Comparison of ENCODE assay signal across 1 cellular context in genomic region chr5:112684121-112684520, GRCh38.
TF ChIP-seq lines count a peak whose summit lies in the region.

No MANE protein-coding gene starts in this region.

TF ChIP-seq in GM12878, 131 proteins besides CTCF, POLR2A, EP300 and RAD21 (continued from another document):
- TF ChIP-seq RELB (IDR thresholded peaks at IDR 0.05; ENCODE audit: low read depth) = 0 out of 2 replicates have a peak, but pooled peaks have one; percentile 18
- TF ChIP-seq, protein P1, sequence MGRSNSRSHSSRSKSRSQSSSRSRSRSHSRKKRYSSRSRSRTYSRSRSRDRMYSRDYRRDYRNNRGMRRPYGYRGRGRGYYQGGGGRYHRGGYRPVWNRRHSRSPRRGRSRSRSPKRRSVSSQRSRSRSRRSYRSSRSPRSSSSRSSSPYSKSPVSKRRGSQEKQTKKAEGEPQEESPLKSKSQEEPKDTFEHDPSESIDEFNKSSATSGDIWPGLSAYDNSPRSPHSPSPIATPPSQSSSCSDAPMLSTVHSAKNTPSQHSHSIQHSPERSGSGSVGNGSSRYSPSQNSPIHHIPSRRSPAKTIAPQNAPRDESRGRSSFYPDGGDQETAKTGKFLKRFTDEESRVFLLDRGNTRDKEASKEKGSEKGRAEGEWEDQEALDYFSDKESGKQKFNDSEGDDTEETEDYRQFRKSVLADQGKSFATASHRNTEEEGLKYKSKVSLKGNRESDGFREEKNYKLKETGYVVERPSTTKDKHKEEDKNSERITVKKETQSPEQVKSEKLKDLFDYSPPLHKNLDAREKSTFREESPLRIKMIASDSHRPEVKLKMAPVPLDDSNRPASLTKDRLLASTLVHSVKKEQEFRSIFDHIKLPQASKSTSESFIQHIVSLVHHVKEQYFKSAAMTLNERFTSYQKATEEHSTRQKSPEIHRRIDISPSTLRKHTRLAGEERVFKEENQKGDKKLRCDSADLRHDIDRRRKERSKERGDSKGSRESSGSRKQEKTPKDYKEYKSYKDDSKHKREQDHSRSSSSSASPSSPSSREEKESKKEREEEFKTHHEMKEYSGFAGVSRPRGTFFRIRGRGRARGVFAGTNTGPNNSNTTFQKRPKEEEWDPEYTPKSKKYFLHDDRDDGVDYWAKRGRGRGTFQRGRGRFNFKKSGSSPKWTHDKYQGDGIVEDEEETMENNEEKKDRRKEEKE (IDR thresholded peaks at IDR 0.05) = no peak
- TF ChIP-seq KDM1A (IDR thresholded peaks at IDR 0.05; ENCODE audit: borderline replicate concordance) = no peak
- no peak for TF ChIP-seq KLF5 (IDR thresholded peaks at IDR 0.05; ENCODE audit: partially characterized antibody)
- TF ChIP-seq E4F1 (IDR thresholded peaks at IDR 0.05; ENCODE audit: borderline replicate concordance, partially characterized antibody) = no peak
- peak; percentile 63; the same call in 1 of the 2 replicates for TF ChIP-seq PKNOX1 (IDR thresholded peaks at IDR 0.05)
- TF ChIP-seq ZNF207 (IDR thresholded peaks at IDR 0.05; ENCODE audit: borderline replicate concordance) = no peak
- TF ChIP-seq POLR2AphosphoS2 (IDR thresholded peaks at IDR 0.05; ENCODE audit: low read depth, low read length) = no peak
- TF ChIP-seq EZH2 (IDR thresholded peaks at IDR 0.05; ENCODE audit: borderline replicate concordance, control insufficient read depth, low read depth, low read length) = no peak
- TF ChIP-seq MEF2B (IDR thresholded peaks at IDR 0.05; ENCODE audit: partially characterized antibody, poor library complexity, severe bottlenecking) = peak; percentile 90
- no peak for TF ChIP-seq RELA (IDR thresholded peaks at IDR 0.05; ENCODE audit: borderline replicate concordance, partially characterized antibody)
- no peak for TF ChIP-seq ZBTB11 (CRISPR knock-in tag; IDR thresholded peaks at IDR 0.05)
- no peak for TF ChIP-seq ELK1 (IDR thresholded peaks at IDR 0.05; ENCODE audit: low read depth, low read length)
- peak; percentile 57 for TF ChIP-seq IKZF1 (conservative IDR thresholded peaks at IDR 0.05)
- TF ChIP-seq FOXK2 (IDR thresholded peaks at IDR 0.05) = no peak
- 0 out of 2 replicates have a peak, but pooled peaks have one; percentile 30 for TF ChIP-seq BMI1 (IDR thresholded peaks at IDR 0.05; ENCODE audit: borderline replicate concordance)
- TF ChIP-seq DPF2 (IDR thresholded peaks at IDR 0.05) = 0 out of 2 replicates have a peak, but pooled peaks have one; percentile 18
- no peak for TF ChIP-seq IRF5 (IDR thresholded peaks at IDR 0.05; ENCODE audit: borderline replicate concordance)
- TF ChIP-seq NR2C1 (IDR thresholded peaks at IDR 0.05) = no peak
- TF ChIP-seq, protein P2, sequence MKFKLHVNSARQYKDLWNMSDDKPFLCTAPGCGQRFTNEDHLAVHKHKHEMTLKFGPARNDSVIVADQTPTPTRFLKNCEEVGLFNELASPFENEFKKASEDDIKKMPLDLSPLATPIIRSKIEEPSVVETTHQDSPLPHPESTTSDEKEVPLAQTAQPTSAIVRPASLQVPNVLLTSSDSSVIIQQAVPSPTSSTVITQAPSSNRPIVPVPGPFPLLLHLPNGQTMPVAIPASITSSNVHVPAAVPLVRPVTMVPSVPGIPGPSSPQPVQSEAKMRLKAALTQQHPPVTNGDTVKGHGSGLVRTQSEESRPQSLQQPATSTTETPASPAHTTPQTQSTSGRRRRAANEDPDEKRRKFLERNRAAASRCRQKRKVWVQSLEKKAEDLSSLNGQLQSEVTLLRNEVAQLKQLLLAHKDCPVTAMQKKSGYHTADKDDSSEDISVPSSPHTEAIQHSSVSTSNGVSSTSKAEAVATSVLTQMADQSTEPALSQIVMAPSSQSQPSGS (IDR thresholded peaks at IDR 0.05; ENCODE audit: low read length) = no peak
- TF ChIP-seq GATAD2B (conservative IDR thresholded peaks at IDR 0.05; ENCODE audit: low read depth) = 0 out of 2 replicates have a peak, but pooled peaks have one; percentile 13
- TF ChIP-seq RBBP5 (conservative IDR thresholded peaks at IDR 0.05) = no peak
- TF ChIP-seq, protein P3, sequence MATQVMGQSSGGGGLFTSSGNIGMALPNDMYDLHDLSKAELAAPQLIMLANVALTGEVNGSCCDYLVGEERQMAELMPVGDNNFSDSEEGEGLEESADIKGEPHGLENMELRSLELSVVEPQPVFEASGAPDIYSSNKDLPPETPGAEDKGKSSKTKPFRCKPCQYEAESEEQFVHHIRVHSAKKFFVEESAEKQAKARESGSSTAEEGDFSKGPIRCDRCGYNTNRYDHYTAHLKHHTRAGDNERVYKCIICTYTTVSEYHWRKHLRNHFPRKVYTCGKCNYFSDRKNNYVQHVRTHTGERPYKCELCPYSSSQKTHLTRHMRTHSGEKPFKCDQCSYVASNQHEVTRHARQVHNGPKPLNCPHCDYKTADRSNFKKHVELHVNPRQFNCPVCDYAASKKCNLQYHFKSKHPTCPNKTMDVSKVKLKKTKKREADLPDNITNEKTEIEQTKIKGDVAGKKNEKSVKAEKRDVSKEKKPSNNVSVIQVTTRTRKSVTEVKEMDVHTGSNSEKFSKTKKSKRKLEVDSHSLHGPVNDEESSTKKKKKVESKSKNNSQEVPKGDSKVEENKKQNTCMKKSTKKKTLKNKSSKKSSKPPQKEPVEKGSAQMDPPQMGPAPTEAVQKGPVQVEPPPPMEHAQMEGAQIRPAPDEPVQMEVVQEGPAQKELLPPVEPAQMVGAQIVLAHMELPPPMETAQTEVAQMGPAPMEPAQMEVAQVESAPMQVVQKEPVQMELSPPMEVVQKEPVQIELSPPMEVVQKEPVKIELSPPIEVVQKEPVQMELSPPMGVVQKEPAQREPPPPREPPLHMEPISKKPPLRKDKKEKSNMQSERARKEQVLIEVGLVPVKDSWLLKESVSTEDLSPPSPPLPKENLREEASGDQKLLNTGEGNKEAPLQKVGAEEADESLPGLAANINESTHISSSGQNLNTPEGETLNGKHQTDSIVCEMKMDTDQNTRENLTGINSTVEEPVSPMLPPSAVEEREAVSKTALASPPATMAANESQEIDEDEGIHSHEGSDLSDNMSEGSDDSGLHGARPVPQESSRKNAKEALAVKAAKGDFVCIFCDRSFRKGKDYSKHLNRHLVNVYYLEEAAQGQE (IDR thresholded peaks at IDR 0.05; ENCODE audit: low read depth, low read length) = no peak
- TF ChIP-seq MTA2 (IDR thresholded peaks at IDR 0.05; ENCODE audit: low read depth) = no peak
- peak; percentile 56; the same call in 1 of the 2 replicates for TF ChIP-seq SPI1 (IDR thresholded peaks at IDR 0.05; ENCODE audit: borderline replicate concordance, insufficient read depth, low read depth, low read length)
- no peak for TF ChIP-seq FOXM1 (IDR thresholded peaks at IDR 0.05; ENCODE audit: low read depth, low read length)
- TF ChIP-seq, protein P4, sequence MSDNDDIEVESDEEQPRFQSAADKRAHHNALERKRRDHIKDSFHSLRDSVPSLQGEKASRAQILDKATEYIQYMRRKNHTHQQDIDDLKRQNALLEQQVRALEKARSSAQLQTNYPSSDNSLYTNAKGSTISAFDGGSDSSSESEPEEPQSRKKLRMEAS (IDR thresholded peaks at IDR 0.05; ENCODE audit: low read depth, low read length) = no peak
- TF ChIP-seq SUZ12 (IDR thresholded peaks at IDR 0.05; ENCODE audit: unreplicated experiment) = no peak
- TF ChIP-seq RUNX3 (IDR thresholded peaks at IDR 0.05; ENCODE audit: low read length) = 0 out of 2 replicates have a peak, but pooled peaks have one; percentile 7
- TF ChIP-seq RCOR1 (conservative IDR thresholded peaks at IDR 0.05; ENCODE audit: low read depth, low read length) = no peak
- TF ChIP-seq EED (IDR thresholded peaks at IDR 0.05; ENCODE audit: low read depth) = no peak
- TF ChIP-seq ZNF274 (IDR thresholded peaks at IDR 0.05; ENCODE audit: insufficient read depth, insufficient read length) = no peak
- no peak for TF ChIP-seq TCF7 (IDR thresholded peaks at IDR 0.05; ENCODE audit: borderline replicate concordance)
- TF ChIP-seq POLR2AphosphoS5 (IDR thresholded peaks at IDR 0.05; ENCODE audit: low read length) = no peak
- peak in 1 of 2 experiments; percentile 29; a peak in 2 of 4 replicates for TF ChIP-seq IKZF2 (IDR thresholded peaks at IDR 0.05)
